ENCODE assay signal across 8 cellular contexts in the genomic region with DNA sequence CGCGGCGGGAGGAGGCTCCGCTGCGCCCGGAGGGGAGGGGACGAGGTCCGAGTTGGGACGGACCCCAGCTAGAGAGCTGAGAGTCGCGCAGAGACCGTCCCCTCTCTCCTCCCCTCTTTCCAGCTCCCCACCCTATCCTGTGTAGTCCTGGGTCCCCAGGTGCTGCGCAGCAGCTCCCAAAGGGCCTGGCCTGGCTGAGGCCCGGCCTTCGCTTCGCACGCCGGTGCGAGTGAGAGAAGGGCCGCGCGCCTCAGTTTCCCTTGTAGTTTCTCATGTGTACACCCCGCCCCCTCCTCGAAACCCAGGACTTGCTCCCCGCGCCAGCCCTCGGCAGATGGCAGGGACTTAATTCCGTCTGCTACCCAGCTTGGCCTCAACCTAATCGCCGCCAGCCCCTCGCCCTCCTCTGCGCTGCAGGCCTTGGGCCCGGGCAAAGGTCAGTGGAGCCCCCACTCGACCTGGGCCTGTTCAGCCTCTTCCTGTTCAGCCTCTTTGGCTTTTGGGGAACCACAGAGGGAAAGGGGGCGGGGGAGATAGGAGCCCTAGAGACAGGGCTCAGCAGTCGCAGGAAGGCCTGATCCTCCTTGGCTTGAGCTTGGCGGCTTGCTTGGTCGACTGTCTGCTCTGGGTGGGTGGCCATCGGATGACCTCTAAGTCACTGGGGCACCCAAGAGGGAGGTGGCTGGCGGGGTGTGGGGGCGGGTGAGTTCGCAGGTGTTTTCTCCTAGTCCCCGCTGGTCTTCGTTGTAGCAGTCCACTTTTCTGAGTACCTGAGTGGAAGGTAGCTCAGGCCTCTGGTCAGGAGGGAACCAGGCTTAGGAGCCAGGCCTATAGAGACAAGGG. TPM values are rescaled to one million over a fixed set of nuclear protein-coding genes. Genes with fewer than 3 reads are reported as not detected.
DNase-seq lines count a peak whose midpoint lies in the region; ATAC-seq and TF ChIP-seq lines count a peak whose summit lies in the region.

No MANE protein-coding gene starts in this region.

- ATAC-seq in naive B cell (ENCODE audit: low read depth in 2 of 2) (no peak), GM21515 (IDR thresholded peaks at IDR 0.05; ENCODE audit: unreplicated experiment) (no peak)

- H3K27me3 Mint-ChIP-seq in naive B cell: no peaks in the 10 kb centered on the region

- TF ChIP-seq POLR2A in erythroblast (IDR thresholded peaks at IDR 0.05; ENCODE audit: low read length): no peak

- peaks cover 28 to 50% (median 49%) of the 10 kb centered on the region in 3 donors for H3K4me1 Mint-ChIP-seq in naive B cell

- no peaks in the 10 kb centered on the region for H3K36me3 Mint-ChIP-seq in naive B cell

- H3K27ac Mint-ChIP-seq in naive B cell: peak overlapping the region; percentile 6 to 95 (median 92)

- H3K4me3 Mint-ChIP-seq in naive B cell: peak overlapping the region; percentile 89 to 100 (median 95)

- DNase-seq in NCI-H1092 (lab: John Stamatoyannopoulos, UW) (peak; percentile 12), NCI-H1092 treated with DMSO at 0.1 percent for 48 hours (lab: John Stamatoyannopoulos, UW) (no peak), LHCN-M2 (ENCODE audit: low read depth) (peak; percentile 12), erythroblast (lab: John Stamatoyannopoulos, UW) (peak; percentile 56 to 63), naive B cell (no peak), NCI-H1048 (lab: John Stamatoyannopoulos, UW) (no peak)
- peak; percentile 13 for DNase-seq in activated CD4-positive, alpha-beta T cell treated with anti-CD3 and anti-CD28 coated beads, Interleukin-2, amount 50 U/mL, for 1 hour

- no peaks in the 10 kb centered on the region for H3K9me3 Mint-ChIP-seq in naive B cell

RNA-seq across cellular contexts. Expression of a gene that starts 1.0 kb away (rescaled TPM):
- total RNA-seq in LHCN-M2 (2014; rRNA removed): 16.2 and 21.6 TPM in 2 replicates
- 9.8 TPM for polyA plus RNA-seq in LHCN-M2 (2012)
- polyA plus RNA-seq in naive B cell (ENCODE audit: low read depth in 6 of 6): 1 to 10 TPM in 4 of 6 donors, under 1 TPM in 2; 0.08 to 2.6 (median 1.6) TPM

RNA-seq across cellular contexts. Expression of a gene that starts 28.6 kb away (rescaled TPM):
- 145 and 175 TPM in 2 replicates for total RNA-seq in LHCN-M2 (2014; rRNA removed)
- polyA plus RNA-seq in LHCN-M2 (2012): 277 TPM
- polyA plus RNA-seq in naive B cell (ENCODE audit: low read depth in 6 of 6): 100 to 1,000 TPM; 253 to 417 (median 291) TPM

RNA-seq across cellular contexts. Expression of a gene that starts 44.1 kb away (rescaled TPM):
- 45.6 and 60.0 TPM in 2 replicates for total RNA-seq in LHCN-M2 (2014; rRNA removed)
- 41.1 TPM for polyA plus RNA-seq in LHCN-M2 (2012)
- 10 to 100 TPM; 35.0 to 80.3 (median 61.5) TPM for polyA plus RNA-seq in naive B cell (ENCODE audit: low read depth in 6 of 6)

Comparison
In these comparisons a context has a peak if more than half of its experiments do, and no peak if none do; other contexts are left out.
1. DNase-seq: peak in NCI-H1092 (single experiment), LHCN-M2 (single experiment), activated CD4-positive, alpha-beta T cell treated with anti-CD3 and anti-CD28 coated beads, Interleukin-2, amount 50 U/mL, for 1 hour (single experiment) and erythroblast (2 of 2); none in NCI-H1092 treated with DMSO at 0.1 percent for 48 hours (single experiment), naive B cell (single experiment) and NCI-H1048 (single experiment).